ENCODE assay signal across 8 cellular contexts in genomic region chr1:181021811-181022434, GRCh38. TPM values are rescaled to one million over a fixed set of nuclear protein-coding genes. Genes with fewer than 3 reads are reported as not detected.
DNase-seq lines count a peak whose midpoint lies in the region; ATAC-seq and TF ChIP-seq lines count a peak whose summit lies in the region.

No MANE protein-coding gene starts in this region.

- H3K27me3 ChIP-seq in CD8-positive, alpha-beta T cell (ENCODE audit: insufficient read depth, low read length): no peaks in the 10 kb centered on the region
- no peaks in the 10 kb centered on the region for H3K27me3 ChIP-seq in subcutaneous abdominal adipose tissue (ENCODE audit: control insufficient read depth in 5 of 5, insufficient read depth in 4 of 5, low read length in 5 of 5)

- peaks cover 44% of the 10 kb centered on the region for H3K4me1 Mint-ChIP-seq in CD8-positive, alpha-beta T cell (ENCODE audit: low read depth)
- peaks cover 23% of the 10 kb centered on the region for H3K4me1 Mint-ChIP-seq in nephron

- POLR2A ChIA-PET in CD8-positive, alpha-beta T cell (lab: Charles Lee): interaction anchor here (0.7 to 3.5 kb wide), 11 partner anchors 9 to 523 kb away, joined by 3 to 29 read pairs (median 4); partner anchors contain the start of gene MR1

- H3K9ac ChIP-seq in subcutaneous abdominal adipose tissue (ENCODE audit: low read length in 5 of 5): peak overlapping the region; percentile 70 to 88 (median 80)

- peak overlapping the region; percentile 96 for H3K27ac Mint-ChIP-seq in CD8-positive, alpha-beta T cell
- peak overlapping the region; percentile 93 to 99 (median 97) for H3K27ac Mint-ChIP-seq in nephron

- peaks cover 31% of the 10 kb centered on the region for H3K4me1 ChIP-seq in CD8-positive, alpha-beta T cell (ENCODE audit: insufficient read depth, low read length)
- H3K4me1 ChIP-seq in subcutaneous abdominal adipose tissue (ENCODE audit: control insufficient read depth in 5 of 5, insufficient read depth in 5 of 5, low read length in 5 of 5): peaks cover 3 to 41% (median 23%) of the 10 kb centered on the region in 5 donors

- no peak for TF ChIP-seq CTCF in CD8-positive, alpha-beta T cell (IDR thresholded peaks at IDR 0.05)
- no peak for TF ChIP-seq CTCF in nephron (IDR thresholded peaks at IDR 0.05; ENCODE audit: unreplicated experiment in 3 of 3)

- no peaks in the 10 kb centered on the region for H3K27me3 Mint-ChIP-seq in CD8-positive, alpha-beta T cell (ENCODE audit: low read depth)
- peaks cover 8% of the 10 kb centered on the region for H3K27me3 Mint-ChIP-seq in nephron (ENCODE audit: low read depth)

- H3K4me3 Mint-ChIP-seq in CD8-positive, alpha-beta T cell: peak overlapping the region; percentile 95
- H3K4me3 Mint-ChIP-seq in nephron: peak overlapping the region; percentile 93 to 100 (median 98)

- intact Hi-C loops in CD8-positive, alpha-beta T cell (cut with DNase I, micrococcal nuclease): loop anchor here (1.0 to 10.0 kb wide), 16 partner anchors 40 to 1995 kb away; partner anchors contain the start of genes ACBD6 (in 2 of the 2), CEP350 (in 2 of the 2), XPR1 (in 2 of the 2) and DHX9 (in 1 of the 2)

- CTCF ChIA-PET in CD8-positive, alpha-beta T cell (lab: Charles Lee): interaction anchor here (0.8 to 2.1 kb wide), 5 partner anchors 9 to 396 kb away, joined by 3 to 13 read pairs (median 3); partner anchors contain the start of gene MR1

- peak overlapping the region; percentile 91 for H3K4me3 ChIP-seq in CD8-positive, alpha-beta T cell (ENCODE audit: low read depth, low read length)
- H3K4me3 ChIP-seq in subcutaneous abdominal adipose tissue (ENCODE audit: low read depth in 1 of 5, low read length in 5 of 5): peak overlapping the region; percentile 78 to 96 (median 84)

- no peaks in the 10 kb centered on the region for H3K36me3 ChIP-seq in CD8-positive, alpha-beta T cell (ENCODE audit: insufficient read depth, low read length)
- H3K36me3 ChIP-seq in subcutaneous abdominal adipose tissue (ENCODE audit: control insufficient read depth in 5 of 5, insufficient read depth in 5 of 5, low read length in 5 of 5): no peaks in the 10 kb centered on the region

- peak overlapping the region; percentile 71 for H3K27ac ChIP-seq in CD8-positive, alpha-beta T cell (ENCODE audit: low read depth, low read length)
- H3K27ac ChIP-seq in subcutaneous abdominal adipose tissue (ENCODE audit: low read depth, low read length): peak overlapping the region; percentile 77

- ATAC-seq in CD8-positive, alpha-beta T cell: peak; percentile 37
- ATAC-seq in GM19455 (IDR thresholded peaks at IDR 0.05; ENCODE audit: unreplicated experiment): peak; percentile 41

- H3K9me3 Mint-ChIP-seq in CD8-positive, alpha-beta T cell: no peaks in the 10 kb centered on the region
- no peaks in the 10 kb centered on the region for H3K9me3 Mint-ChIP-seq in nephron

- H3K36me3 Mint-ChIP-seq in CD8-positive, alpha-beta T cell: peaks cover 16% of the 10 kb centered on the region
- peaks cover 6% of the 10 kb centered on the region for H3K36me3 Mint-ChIP-seq in nephron (ENCODE audit: low read depth)

- H3K9me3 ChIP-seq in CD8-positive, alpha-beta T cell (ENCODE audit: low read length): no peaks in the 10 kb centered on the region
- no peaks in the 10 kb centered on the region for H3K9me3 ChIP-seq in subcutaneous abdominal adipose tissue (ENCODE audit: control insufficient read depth in 5 of 5, low read length in 5 of 5)

- DNase-seq in CD8-positive, alpha-beta T cell: peak in 6 of 7 experiments; percentile 42 to 66 (median 52)
- DNase-seq in HPDE6-E6E7 (ENCODE audit: extremely low spot score): peak; percentile 69
- DNase-seq in RKO (ENCODE audit: low spot score): peak; percentile 84
- DNase-seq in activated gamma-delta T cell treated with Interleukin-2 at 50 U/mL for 16 hours: peak; percentile 47
- DNase-seq in fibroblast of the conjunctiva (ENCODE audit: low read depth): peak; percentile 26

RNA-seq across cellular contexts. Expression of gene STX6, which starts 0.7 kb away (rescaled TPM):
- total RNA-seq in CD8-positive, alpha-beta T cell: 1 to 10 TPM; 4.9 to 5.2 TPM

RNA-seq across cellular contexts. Expression of gene MR1, which starts 11.9 kb away (rescaled TPM):
- total RNA-seq in CD8-positive, alpha-beta T cell: 10 to 100 TPM; 15.4 to 16.0 TPM

Comparison
In these comparisons a context has a peak if more than half of its experiments do, and no peak if none do; other contexts are left out.
1. Peak in every context shown above with its lines: DNase-seq, ATAC-seq, H3K4me3 ChIP-seq and H3K27ac ChIP-seq.
2. DNase-seq: peak in every context shown above with its lines; median percentile 84 in RKO; 69 in HPDE6-E6E7; 52 in CD8-positive, alpha-beta T cell; 47 in activated gamma-delta T cell treated with Interleukin-2 at 50 U/mL for 16 hours; 26 in fibroblast of the conjunctiva.